ENCODE assay signal across 1 cellular context in genomic region chr15:78345726-78346125, GRCh38.
TF ChIP-seq lines count a peak whose summit lies in the region.

No MANE protein-coding gene starts in this region.

TF ChIP-seq in HepG2, 621 proteins besides CTCF, POLR2A, EP300 and RAD21:
- TF ChIP-seq ZNF468 (CRISPR knock-in tag; IDR thresholded peaks at IDR 0.05) (no peak), ZNF24 (IDR thresholded peaks at IDR 0.05) (no peak), ADNP (CRISPR knock-in tag; IDR thresholded peaks at IDR 0.05) (no peak), ONECUT2 (CRISPR knock-in tag; IDR thresholded peaks at IDR 0.05) (no peak)
- TF ChIP-seq, protein P1, sequence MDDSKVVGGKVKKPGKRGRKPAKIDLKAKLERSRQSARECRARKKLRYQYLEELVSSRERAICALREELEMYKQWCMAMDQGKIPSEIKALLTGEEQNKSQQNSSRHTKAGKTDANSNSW (CRISPR knock-in tag; IDR thresholded peaks at IDR 0.05; ENCODE audit: borderline replicate concordance), result no peak
- TF ChIP-seq, protein P2, sequence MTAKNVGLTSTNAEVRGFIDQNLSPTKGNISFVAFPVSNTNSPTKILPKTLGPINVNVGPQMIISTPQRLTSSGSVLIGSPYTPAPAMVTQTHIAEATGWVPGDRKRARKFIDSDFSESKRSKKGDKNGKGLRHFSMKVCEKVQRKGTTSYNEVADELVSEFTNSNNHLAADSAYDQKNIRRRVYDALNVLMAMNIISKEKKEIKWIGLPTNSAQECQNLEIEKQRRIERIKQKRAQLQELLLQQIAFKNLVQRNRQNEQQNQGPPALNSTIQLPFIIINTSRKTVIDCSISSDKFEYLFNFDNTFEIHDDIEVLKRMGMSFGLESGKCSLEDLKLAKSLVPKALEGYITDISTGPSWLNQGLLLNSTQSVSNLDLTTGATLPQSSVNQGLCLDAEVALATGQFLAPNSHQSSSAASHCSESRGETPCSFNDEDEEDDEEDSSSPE (CRISPR knock-in tag; IDR thresholded peaks at IDR 0.05), result no peak
